Comparison of ENCODE assay signal across 28 cellular contexts in the genomic region with DNA sequence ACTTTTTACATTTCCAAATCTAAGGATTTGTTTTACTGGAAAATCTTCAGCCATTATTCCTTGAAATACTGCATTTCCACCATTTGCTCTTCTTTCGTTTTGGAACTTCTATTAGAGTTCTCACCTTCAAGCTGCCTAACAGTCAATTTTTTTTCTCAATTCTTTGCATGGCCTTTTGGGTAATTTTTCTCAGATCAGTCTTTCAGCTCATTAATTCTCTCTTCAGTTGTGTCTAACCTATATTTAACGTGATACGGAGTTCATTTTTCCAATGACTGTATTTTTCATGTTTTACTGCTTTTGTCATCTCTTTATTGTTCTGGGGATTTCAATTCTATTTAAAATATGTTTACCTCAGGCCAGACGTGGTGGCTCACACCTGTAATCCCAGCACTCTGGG.
"Had no signal": no experiment of that assay in that cellular context is flagged by ENCODE, and none has a peak within 500 bp of the region (broad histone marks: within the 10 kb centered on the region; RNA-seq: fewer than 3 reads in every experiment).

No MANE protein-coding gene starts in this region.

- H3K4me3 Mint-ChIP-seq: stimulated activated effector memory CD8-positive, alpha-beta T cell treated with anti-CD3 and anti-CD28 coated beads, Interleukin-12 subunit alpha, Interleukin-12 subunit beta, amount 100 ng/mL, for 72 hours; stimulated activated memory B cell treated with anti-CD40 and anti-IgM and Interleukin-4, amounts not matched to agents 10 μg/mL and 1 μg/mL and 100 μg/mL, for 72 hours; stimulated activated naive B cell treated with anti-CD40 and anti-IgM and Interleukin-4, amounts not matched to agents 10 μg/mL and 1 μg/mL and 100 μg/mL, for 72 hours; stimulated activated naive CD8-positive, alpha-beta T cell treated with anti-CD3 and anti-CD28 coated beads, Interleukin-15, amount 100 ng/mL, for 72 hours; stimulated activated naive CD8-positive, alpha-beta T cell treated with anti-CD3 and anti-CD28 coated beads, Interleukin-15, Interleukin-2, amounts not matched to agents 100 ng/mL and 50 ng/mL, for 24 hours; type B pancreatic cell had no signal

- H3K4me1 Mint-ChIP-seq: stimulated activated memory B cell treated with anti-CD40 and anti-IgM and Interleukin-4, amounts not matched to agents 10 μg/mL and 1 μg/mL and 100 μg/mL, for 72 hours had no signal

- H3K27ac ChIP-seq: stomach, suprapubic skin, testis, thoracic aorta, thyroid gland, tibial artery, tibial nerve, transverse colon, upper lobe of left lung, upper lobe of right lung, uterus, vagina had no signal

- H3K27me3 ChIP-seq: stomach, suprapubic skin, testis, thyroid gland, tibial artery, tibial nerve, transverse colon, upper lobe of left lung, upper lobe of right lung, uterus, vagina had no signal

- H3K4me3 ChIP-seq: stomach, suprapubic skin, testis, thoracic aorta, thyroid gland, tibial artery, tibial nerve, transverse colon, upper lobe of left lung, upper lobe of right lung, uterus, vagina had no signal

- H3K27ac Mint-ChIP-seq: stimulated activated effector memory CD8-positive, alpha-beta T cell treated with anti-CD3 and anti-CD28 coated beads, Interleukin-12 subunit alpha, Interleukin-12 subunit beta, amount 100 ng/mL, for 72 hours; stimulated activated memory B cell treated with anti-CD40 and anti-IgM and Interleukin-4, amounts not matched to agents 10 μg/mL and 1 μg/mL and 100 μg/mL, for 72 hours; stimulated activated naive B cell treated with anti-CD40 and anti-IgM and Interleukin-4, amounts not matched to agents 10 μg/mL and 1 μg/mL and 100 μg/mL, for 72 hours; stimulated activated naive CD8-positive, alpha-beta T cell treated with anti-CD3 and anti-CD28 coated beads, Interleukin-15, Interleukin-2, amounts not matched to agents 100 ng/mL and 50 ng/mL, for 24 hours; type B pancreatic cell had no signal

- H3K36me3 ChIP-seq: stomach, suprapubic skin, thoracic aorta, tibial artery, tibial nerve, transverse colon, upper lobe of left lung, upper lobe of right lung, uterus, vagina had no signal

- H3K9me3 ChIP-seq: suprapubic skin, testis, thyroid gland had no signal

- ATAC-seq: stimulated activated effector memory CD8-positive, alpha-beta T cell treated with anti-CD3 and anti-CD28 coated beads, Interleukin-12 subunit alpha, Interleukin-12 subunit beta, amount 100 ng/mL, for 72 hours; stimulated activated memory B cell treated with anti-CD40 and anti-IgM and Interleukin-4, amounts not matched to agents 10 μg/mL and 1 μg/mL and 100 μg/mL, for 72 hours; stimulated activated naive B cell treated with anti-CD40 and anti-IgM and Interleukin-4, amounts not matched to agents 10 μg/mL and 1 μg/mL and 100 μg/mL, for 72 hours; stimulated activated naive CD8-positive, alpha-beta T cell treated with anti-CD3 and anti-CD28 coated beads, Interleukin-15, amount 100 ng/mL, for 72 hours; stimulated activated naive CD8-positive, alpha-beta T cell treated with anti-CD3 and anti-CD28 coated beads, Interleukin-15, Interleukin-2, amounts not matched to agents 100 U/mL and 50 U/mL, for 24 hours; upper lobe of right lung had no signal

- DNase-seq: stimulated activated CD4-positive, alpha-beta T cell treated with anti-CD3 and anti-CD28 coated beads, Interleukin-2, amount 100 ng/mL, for 48 hours; stimulated activated CD4-positive, alpha-beta T cell treated with anti-CD3 and anti-CD28 coated beads, Interleukin-4, amount 100 ng/mL, for 1 hour; stimulated activated CD4-positive, alpha-beta T cell treated with anti-CD3 and anti-CD28 coated beads, Interleukin-4, amount 100 ng/mL, for 24 hours; stimulated activated CD4-positive, alpha-beta T cell treated with anti-CD3 and anti-CD28 coated beads, Interleukin-4, amount 100 ng/mL, for 4 hours; stimulated activated CD8-positive, alpha-beta memory T cell treated with anti-CD3 and anti-CD28 coated beads, Interleukin-4, amount 100 ng/mL, for 48 hours; stimulated activated naive B cell treated with anti-CD40 and anti-IgM and Interleukin-4, amounts not matched to agents 10 μg/mL and 1 μg/mL and 100 μg/mL, for 72 hours; stimulated activated naive CD4-positive, alpha-beta T cell; stimulated activated naive CD4-positive, alpha-beta T cell treated with Interleukin-2 at 50 U/mL for 16 hours; stimulated activated naive CD8-positive, alpha-beta T cell treated with anti-CD3 and anti-CD28 coated beads, Interleukin-15, amount 100 ng/mL, for 72 hours; stimulated activated naive CD8-positive, alpha-beta T cell treated with anti-CD3 and anti-CD28 coated beads, Interleukin-15, Interleukin-2, amounts not matched to agents 100 U/mL and 50 U/mL, for 24 hours; stomach; substantia nigra; testis; thyroid gland; tibial artery; transverse colon; trophoblast cell; upper lobe of left lung; upper lobe of right lung; uterus had no signal

- H3K36me3 Mint-ChIP-seq: stimulated activated effector memory CD8-positive, alpha-beta T cell treated with anti-CD3 and anti-CD28 coated beads, Interleukin-12 subunit alpha, Interleukin-12 subunit beta, amount 100 ng/mL, for 72 hours had no signal

- H3K27me3 Mint-ChIP-seq: stimulated activated memory B cell treated with anti-CD40 and anti-IgM and Interleukin-4, amounts not matched to agents 10 μg/mL and 1 μg/mL and 100 μg/mL, for 72 hours; stimulated activated naive B cell treated with anti-CD40 and anti-IgM and Interleukin-4, amounts not matched to agents 10 μg/mL and 1 μg/mL and 100 μg/mL, for 72 hours; stimulated activated naive CD8-positive, alpha-beta T cell treated with anti-CD3 and anti-CD28 coated beads, Interleukin-15, amount 100 ng/mL, for 72 hours; stimulated activated naive CD8-positive, alpha-beta T cell treated with anti-CD3 and anti-CD28 coated beads, Interleukin-15, Interleukin-2, amounts not matched to agents 100 ng/mL and 50 ng/mL, for 24 hours; type B pancreatic cell had no signal

- H3K4me1 ChIP-seq: stomach, suprapubic skin, testis, thyroid gland, tibial artery, tibial nerve, transverse colon, upper lobe of left lung, upper lobe of right lung, uterus, vagina had no signal
